Comparison of ENCODE assay signal across 1 cellular context in genomic region chr17:35749560-35750412, GRCh38.
TF ChIP-seq lines count a peak whose summit lies in the region.

No MANE protein-coding gene starts in this region.

TF ChIP-seq in endothelial cell of umbilical vein, 7 proteins besides CTCF, POLR2A, EP300 and RAD21 (continued from another document):
- peak; percentile 10 for TF ChIP-seq EZH2 (IDR thresholded peaks at IDR 0.05; ENCODE audit: borderline replicate concordance, low read depth, low read length, severe bottlenecking)
- no peak for TF ChIP-seq MAX (IDR thresholded peaks at IDR 0.05; ENCODE audit: insufficient read depth, insufficient read length)
- TF ChIP-seq FOS (IDR thresholded peaks at IDR 0.05; ENCODE audit: borderline replicate concordance, insufficient read depth, low read length): no peak
